ENCODE assay signal across 9 cellular contexts in the genomic region with DNA sequence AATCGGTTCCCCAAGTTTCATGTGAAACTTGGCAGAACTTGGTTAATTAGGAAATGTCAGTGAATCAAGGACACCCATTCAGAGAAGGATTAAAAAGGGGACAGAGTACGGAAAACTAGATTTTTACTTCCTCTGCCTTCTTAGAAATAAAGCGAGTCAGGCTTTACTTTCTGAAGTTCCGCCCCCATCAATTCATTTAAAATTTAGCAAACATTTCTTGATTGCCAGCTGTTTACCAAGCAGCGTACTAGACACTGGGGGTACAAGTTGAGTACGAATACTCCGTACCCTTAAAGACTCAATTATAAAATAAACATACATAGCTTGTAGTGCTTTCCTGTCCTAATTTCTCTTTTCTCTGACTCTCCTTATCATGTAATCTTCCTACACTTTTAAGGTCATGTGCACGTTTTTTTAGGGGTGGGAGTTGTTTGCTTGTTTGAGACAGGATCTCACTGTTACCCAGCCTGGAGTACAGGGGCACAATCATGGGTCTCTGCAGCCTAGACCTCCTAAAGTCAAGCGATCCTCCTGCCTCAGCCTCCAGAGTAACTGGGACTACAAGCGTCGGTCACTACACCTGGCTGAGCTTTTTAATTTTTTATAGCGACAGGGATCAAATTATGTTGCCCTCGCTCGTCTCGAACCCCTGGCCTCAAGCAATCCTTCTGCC. TPM values are rescaled to one million over a fixed set of nuclear protein-coding genes. Genes with fewer than 3 reads are reported as not detected.
DNase-seq lines count a peak whose midpoint lies in the region; ATAC-seq and TF ChIP-seq lines count a peak whose summit lies in the region.
"Had no signal": no experiment of that assay in that cellular context is flagged by ENCODE, and none has a peak within 500 bp of the region (broad histone marks: within the 10 kb centered on the region; RNA-seq: fewer than 3 reads in every experiment).

No MANE protein-coding gene starts in this region.

- intact Hi-C loops in colonic mucosa (cut with DNase I): no loop called here

- no peaks in the 10 kb centered on the region for H3K36me3 Mint-ChIP-seq in neural crest cell (ENCODE audit: low read depth)

- no peaks in the 10 kb centered on the region for H3K27me3 ChIP-seq in colonic mucosa
- H3K27me3 ChIP-seq: cardiac muscle cell had no signal

- TF ChIP-seq CTCF in C4-2B (conservative IDR thresholded peaks at IDR 0.05): peak; percentile 58
- peak; percentile 52 for TF ChIP-seq CTCF in NB4 (IDR thresholded peaks at IDR 0.05; ENCODE audit: low read depth, low read length)
- no peak for TF ChIP-seq CTCF in colonic mucosa (IDR thresholded peaks at IDR 0.05)
- peak; percentile 78 for TF ChIP-seq CTCF in neural crest cell (conservative IDR thresholded peaks at IDR 0.05)

- peak overlapping the region; percentile 99 for H3K4me3 Mint-ChIP-seq in neural crest cell

- no peak for TF ChIP-seq POLR2A in NB4 (IDR thresholded peaks at IDR 0.05; ENCODE audit: extremely low read depth, insufficient read length)

- no peak overlapping the region for H3K4me3 ChIP-seq in NB4 (ENCODE audit: low read depth, low read length)
- peak overlapping the region; percentile 14 for H3K4me3 ChIP-seq in colonic mucosa

- no peaks in the 10 kb centered on the region for H3K9me3 Mint-ChIP-seq in neural crest cell

- H3K27ac ChIP-seq in C4-2B: no peak overlapping the region
- no peak overlapping the region for H3K27ac ChIP-seq in colonic mucosa

- peaks cover 10% of the 10 kb centered on the region for H3K27me3 Mint-ChIP-seq in neural crest cell (ENCODE audit: low read depth)

- peaks cover 14% of the 10 kb centered on the region for H3K4me1 ChIP-seq in colonic mucosa

- DNase-seq in NB4 (ENCODE audit: low read depth) (no peak), colonic mucosa (no peak), neural crest cell (ENCODE audit: low read depth, low spot score) (no peak), KG1 (lab: John Stamatoyannopoulos, UW) (no peak)

- H3K4me1 Mint-ChIP-seq in neural crest cell: peaks cover 22% of the 10 kb centered on the region

- ATAC-seq in HG03196 (IDR thresholded peaks at IDR 0.05; ENCODE audit: unreplicated experiment) (no peak), GM18517 (IDR thresholded peaks at IDR 0.05; ENCODE audit: unreplicated experiment) (no peak), HG03571 (IDR thresholded peaks at IDR 0.05; ENCODE audit: unreplicated experiment) (no peak)

- peak overlapping the region; percentile 34 to 56 for H3K9ac ChIP-seq in colonic mucosa (ENCODE audit: low read depth in 2 of 2, low read length in 2 of 2)

- no peaks in the 10 kb centered on the region for H3K9me3 ChIP-seq in colonic mucosa

- no peaks in the 10 kb centered on the region for H3K36me3 ChIP-seq in colonic mucosa
- H3K36me3 ChIP-seq: cardiac muscle cell had no signal

- H3K27ac Mint-ChIP-seq in neural crest cell (ENCODE audit: unreplicated experiment): no peak overlapping the region

RNA-seq across cellular contexts. Expression of a gene that starts 0.7 kb away (rescaled TPM):
- 10 to 100 TPM; 45.6 to 65.3 TPM for total RNA-seq in colonic mucosa
- total RNA-seq in neural crest cell: 27.6 and 30.4 TPM in 2 replicates
